ENCODE assay signal across 16 cellular contexts in the genomic region with DNA sequence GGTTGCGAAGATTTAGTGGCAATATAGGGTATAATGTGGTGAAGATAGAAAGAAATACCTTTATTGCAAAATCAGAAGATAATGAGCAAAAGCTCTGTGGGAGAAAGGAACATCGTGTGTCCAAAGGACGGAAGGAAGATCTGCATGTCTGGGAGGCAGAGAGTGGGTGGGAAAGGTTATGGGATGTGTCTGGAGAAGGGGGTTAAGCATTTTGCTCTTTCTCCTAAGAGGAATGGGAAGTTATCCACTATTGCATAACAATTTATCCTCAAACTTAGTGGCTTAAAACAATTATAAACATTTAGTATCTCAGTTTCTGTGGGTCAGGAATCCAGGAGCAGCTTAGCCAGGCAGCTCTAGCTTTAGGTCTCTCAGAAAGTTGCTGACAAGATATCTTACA.
"Had no signal": no experiment of that assay in that cellular context is flagged by ENCODE, and none has a peak within 500 bp of the region (broad histone marks: within the 10 kb centered on the region; RNA-seq: fewer than 3 reads in every experiment).

No MANE protein-coding gene starts in this region.

- DNase-seq: effector memory CD8-positive, alpha-beta T cell; foreskin keratinocyte; mammary epithelial cell; naive B cell; nephron progenitor cell; sigmoid colon; stimulated activated CD4-positive, alpha-beta T cell treated with anti-CD3 and anti-CD28 coated beads, Interleukin-15, amount 100 ng/mL, for 24 hours; stimulated activated CD4-positive, alpha-beta T cell treated with anti-CD3 and anti-CD28 coated beads, Interleukin-1b, Interleukin-23, amount 100 ng/mL, for 48 hours; stimulated activated CD4-positive, alpha-beta T cell treated with anti-CD3 and anti-CD28 coated beads, Interleukin-4, amount 100 ng/mL, for 24 hours had no signal

- H3K36me3 Mint-ChIP-seq: naive B cell had no signal

- H3K36me3 ChIP-seq: esophagus muscularis mucosa, right atrium auricular region, sigmoid colon, tibial nerve had no signal

- H3K9me3 Mint-ChIP-seq: dendritic cell treated with granulocyte-macrophage colony-stimulating factor and Interleukin-4, amounts not matched to agents 40 ng/mL and 50 ng/mL, for 4 days; stimulated activated naive CD8-positive, alpha-beta T cell treated with anti-CD3 and anti-CD28 coated beads, Interleukin-15, Interleukin-2, amounts not matched to agents 100 ng/mL and 50 ng/mL, for 24 hours had no signal

- H3K27ac Mint-ChIP-seq: dendritic cell treated with granulocyte-macrophage colony-stimulating factor and Interleukin-4, amounts not matched to agents 40 ng/mL and 50 ng/mL, for 4 days; effector memory CD8-positive, alpha-beta T cell; stimulated activated memory B cell treated with anti-CD40 and anti-IgM and Interleukin-4, amounts not matched to agents 10 μg/mL and 1 μg/mL and 100 μg/mL, for 72 hours; stimulated activated naive CD8-positive, alpha-beta T cell treated with anti-CD3 and anti-CD28 coated beads, Interleukin-15, Interleukin-2, amounts not matched to agents 100 ng/mL and 50 ng/mL, for 24 hours had no signal

- H3K9me3 ChIP-seq: esophagus muscularis mucosa, right atrium auricular region, sigmoid colon had no signal

- H3K27me3 Mint-ChIP-seq: dendritic cell treated with granulocyte-macrophage colony-stimulating factor and Interleukin-4, amounts not matched to agents 40 ng/mL and 50 ng/mL, for 4 days; stimulated activated memory B cell treated with anti-CD40 and anti-IgM and Interleukin-4, amounts not matched to agents 10 μg/mL and 1 μg/mL and 100 μg/mL, for 72 hours had no signal

- H3K4me3 Mint-ChIP-seq: dendritic cell treated with granulocyte-macrophage colony-stimulating factor and Interleukin-4, amounts not matched to agents 40 ng/mL and 50 ng/mL, for 4 days; effector memory CD8-positive, alpha-beta T cell; naive B cell; nephron progenitor cell; stimulated activated memory B cell treated with anti-CD40 and anti-IgM and Interleukin-4, amounts not matched to agents 10 μg/mL and 1 μg/mL and 100 μg/mL, for 72 hours; stimulated activated naive CD8-positive, alpha-beta T cell treated with anti-CD3 and anti-CD28 coated beads, Interleukin-15, Interleukin-2, amounts not matched to agents 100 ng/mL and 50 ng/mL, for 24 hours had no signal

- H3K27me3 ChIP-seq: esophagus muscularis mucosa, foreskin keratinocyte, right atrium auricular region, sigmoid colon, tibial nerve had no signal

- H3K4me1 ChIP-seq: foreskin keratinocyte, right atrium auricular region had no signal

- H3K27ac ChIP-seq: epithelial cell of prostate, esophagus muscularis mucosa, foreskin keratinocyte, right atrium auricular region, sigmoid colon, tibial nerve had no signal

- ATAC-seq: effector memory CD8-positive, alpha-beta T cell; foreskin keratinocyte; stimulated activated memory B cell treated with anti-CD40 and anti-IgM and Interleukin-4, amounts not matched to agents 10 μg/mL and 1 μg/mL and 100 μg/mL, for 72 hours had no signal

- H3K4me3 ChIP-seq: esophagus muscularis mucosa, right atrium auricular region, sigmoid colon, tibial nerve had no signal

- H3K4me1 Mint-ChIP-seq: naive B cell; stimulated activated memory B cell treated with anti-CD40 and anti-IgM and Interleukin-4, amounts not matched to agents 10 μg/mL and 1 μg/mL and 100 μg/mL, for 72 hours had no signal
